In the genomic region with DNA sequence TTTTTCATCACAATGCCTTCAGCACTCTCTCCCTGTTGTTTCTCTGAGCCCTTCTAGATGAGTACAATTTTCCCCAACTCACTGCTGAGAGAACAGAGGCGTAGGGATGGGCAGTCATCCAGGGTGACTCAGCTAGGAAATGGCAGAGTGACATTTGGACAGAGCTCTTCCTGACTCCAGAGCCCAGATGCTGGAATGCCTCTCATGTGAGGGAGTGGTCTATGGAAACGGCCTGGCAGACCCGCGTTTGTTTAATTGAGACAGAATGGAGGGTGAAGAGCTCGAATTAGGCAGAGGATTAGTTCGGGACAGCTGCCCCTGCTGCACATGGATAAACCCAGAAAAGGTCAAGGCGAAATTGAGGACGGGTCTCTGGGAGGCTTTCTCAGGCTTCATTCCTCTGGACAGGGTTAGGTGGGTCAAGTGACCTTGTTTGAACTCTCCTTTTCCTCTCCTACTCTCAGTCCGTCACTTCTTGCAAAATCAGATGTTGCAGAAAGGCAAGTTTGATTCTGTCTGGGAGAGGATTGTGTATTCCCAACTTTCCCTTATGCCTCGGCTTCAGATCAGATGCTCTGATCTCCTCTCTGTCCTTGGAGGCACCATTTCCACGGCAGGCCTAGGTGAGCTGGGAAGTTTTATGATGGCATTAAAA, we compare ENCODE assay signal across 8 cellular contexts. TPM values are rescaled to one million over a fixed set of nuclear protein-coding genes. Genes with fewer than 3 reads are reported as not detected.
DNase-seq lines count a peak whose midpoint lies in the region; ATAC-seq and TF ChIP-seq lines count a peak whose summit lies in the region.

No MANE protein-coding gene starts in this region.

- WGBS in esophagus muscularis mucosa = 38% methylated on average over 11 of the region's 11 CpGs

- CTCF ChIA-PET in activated CD4-positive, alpha-beta T cell treated with anti-CD3 and anti-CD28 coated beads, Interleukin-2, amount 10 ng/mL, durations not matched to agents 7 days and 5 days (lab: Charles Lee) = interaction anchor here (1.5 kb wide), 1 partner anchor 19 kb away, joined by 3 read pairs; no protein-coding TSS in a partner anchor

- POLR2A ChIA-PET in activated CD4-positive, alpha-beta T cell treated with anti-CD3 and anti-CD28 coated beads, Interleukin-2, amount 10 ng/mL, durations not matched to agents 7 days and 5 days (lab: Charles Lee) = no interaction called here

- intact Hi-C loops in esophagus muscularis mucosa (cut with DNase I) = no loop called here

- H2AFZ ChIP-seq in GM23338 = no peak overlapping the region

- no peaks in the 10 kb centered on the region for H3K79me2 ChIP-seq in GM23338 (replicated peaks; ENCODE audit: insufficient read depth)

- H3K9me3 ChIP-seq in esophagus muscularis mucosa = no peaks in the 10 kb centered on the region

- no peaks in the 10 kb centered on the region for H3K9me2 ChIP-seq in GM23338 (ENCODE audit: insufficient read depth)

- no peak for TF ChIP-seq EP300 in esophagus muscularis mucosa (IDR thresholded peaks at IDR 0.05)

- H3K27ac Mint-ChIP-seq in activated CD4-positive, alpha-beta T cell treated with anti-CD3 and anti-CD28 coated beads, Interleukin-2, amount 10 ng/mL, durations not matched to agents 7 days and 5 days = no peak overlapping the region
- H3K27ac Mint-ChIP-seq in GM23338 = no peak overlapping the region

- no peaks in the 10 kb centered on the region for H3F3A ChIP-seq in GM23338 (replicated peaks; ENCODE audit: low read depth)

- TF ChIP-seq POLR2A in esophagus muscularis mucosa (IDR thresholded peaks at IDR 0.05; ENCODE audit: low read depth) = no peak

- H3K27me3 ChIP-seq in esophagus muscularis mucosa = no peaks in the 10 kb centered on the region
- no peaks in the 10 kb centered on the region for H3K27me3 ChIP-seq in GM23338 (ENCODE audit: insufficient read depth)

- H3K36me3 ChIP-seq in esophagus muscularis mucosa (no peaks in the 10 kb centered on the region), GM23338 (ENCODE audit: insufficient read depth) (no peaks in the 10 kb centered on the region)

- H3K27ac ChIP-seq in esophagus muscularis mucosa (replicated peaks in 1 of 4) = peak overlapping the region; percentile 46 to 63 (median 55)
- no peak overlapping the region for H3K27ac ChIP-seq in GM23338 (ENCODE audit: low read depth)

- TF ChIP-seq CTCF in AG10803 (conservative IDR thresholded peaks at IDR 0.05; ENCODE audit: low read length) = no peak
- TF ChIP-seq CTCF in esophagus muscularis mucosa (IDR thresholded peaks at IDR 0.05) = no peak
- TF ChIP-seq CTCF in GM23338 (conservative IDR thresholded peaks at IDR 0.05; ENCODE audit: low read depth in 2 of 2) = no peak

- H3K4me2 ChIP-seq in GM23338 = no peak overlapping the region

- no peak overlapping the region for H3K4me3 Mint-ChIP-seq in activated CD4-positive, alpha-beta T cell treated with anti-CD3 and anti-CD28 coated beads, Interleukin-2, amount 10 ng/mL, durations not matched to agents 7 days and 5 days
- no peak overlapping the region for H3K4me3 Mint-ChIP-seq in GM23338

- peaks cover 5 to 22% (median 18%) of the 10 kb centered on the region in 4 donors for H3K4me1 ChIP-seq in esophagus muscularis mucosa
- peaks cover 6% of the 10 kb centered on the region for H3K4me1 ChIP-seq in GM23338 (ENCODE audit: insufficient read depth)

- H3K4me3 ChIP-seq in AG10803 (ENCODE audit: low read length) (no peak overlapping the region), esophagus muscularis mucosa (peak overlapping the region in 1 of 4 donors; percentile 18), GM23338 (no peak overlapping the region)

- H3K27me3 Mint-ChIP-seq in activated CD4-positive, alpha-beta T cell treated with anti-CD3 and anti-CD28 coated beads, Interleukin-2, amount 10 ng/mL, durations not matched to agents 7 days and 5 days = peaks cover 59% of the 10 kb centered on the region
- no peaks in the 10 kb centered on the region for H3K27me3 Mint-ChIP-seq in GM23338 (ENCODE audit: insufficient read depth, low read depth, poor library complexity)

- no peaks in the 10 kb centered on the region for H3K36me3 Mint-ChIP-seq in activated CD4-positive, alpha-beta T cell treated with anti-CD3 and anti-CD28 coated beads, Interleukin-2, amount 10 ng/mL, durations not matched to agents 7 days and 5 days (ENCODE audit: low read depth)
- no peaks in the 10 kb centered on the region for H3K36me3 Mint-ChIP-seq in GM23338 (ENCODE audit: low read depth)

- ATAC-seq in GM21367 (IDR thresholded peaks at IDR 0.05; ENCODE audit: unreplicated experiment) (no peak), GM23338 (no peak; the same call in 2 of the 3 replicates)

- peak; percentile 79 for DNase-seq in AG10803 (ENCODE audit: low read depth)
- peak; percentile 78 for DNase-seq in NCI-H524 treated with DMSO at 0.1 percent for 48 hours (lab: John Stamatoyannopoulos, UW)
- DNase-seq in esophagus muscularis mucosa (ENCODE audit: extremely low spot score) = peak; percentile 94
- DNase-seq in middle frontal gyrus (ENCODE audit: extremely low spot score, low spot score) = peak; percentile 25
- DNase-seq in activated CD4-positive, alpha-beta T cell treated with anti-CD3 and anti-CD28 coated beads, Interleukin-2, amount 10 ng/mL, durations not matched to agents 7 days and 5 days = no peak
- no peak for DNase-seq in GM23338 (ENCODE audit: low spot score)
- DNase-seq in T-helper 2 cell = no peak

- no peaks in the 10 kb centered on the region for H3K9me3 Mint-ChIP-seq in activated CD4-positive, alpha-beta T cell treated with anti-CD3 and anti-CD28 coated beads, Interleukin-2, amount 10 ng/mL, durations not matched to agents 7 days and 5 days
- H3K9me3 Mint-ChIP-seq in GM23338 = no peaks in the 10 kb centered on the region

- H4K20me1 ChIP-seq in GM23338 (replicated peaks; ENCODE audit: insufficient read depth) = no peaks in the 10 kb centered on the region

- H3K4me1 Mint-ChIP-seq in activated CD4-positive, alpha-beta T cell treated with anti-CD3 and anti-CD28 coated beads, Interleukin-2, amount 10 ng/mL, durations not matched to agents 7 days and 5 days = peaks cover 10% of the 10 kb centered on the region
- H3K4me1 Mint-ChIP-seq in GM23338 = peaks cover 11% of the 10 kb centered on the region

TF ChIP-seq in GM23338, 12 proteins besides CTCF, POLR2A, EP300 and RAD21 (continues in another document):
- TF ChIP-seq, protein P1, sequence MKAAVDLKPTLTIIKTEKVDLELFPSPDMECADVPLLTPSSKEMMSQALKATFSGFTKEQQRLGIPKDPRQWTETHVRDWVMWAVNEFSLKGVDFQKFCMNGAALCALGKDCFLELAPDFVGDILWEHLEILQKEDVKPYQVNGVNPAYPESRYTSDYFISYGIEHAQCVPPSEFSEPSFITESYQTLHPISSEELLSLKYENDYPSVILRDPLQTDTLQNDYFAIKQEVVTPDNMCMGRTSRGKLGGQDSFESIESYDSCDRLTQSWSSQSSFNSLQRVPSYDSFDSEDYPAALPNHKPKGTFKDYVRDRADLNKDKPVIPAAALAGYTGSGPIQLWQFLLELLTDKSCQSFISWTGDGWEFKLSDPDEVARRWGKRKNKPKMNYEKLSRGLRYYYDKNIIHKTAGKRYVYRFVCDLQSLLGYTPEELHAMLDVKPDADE (IDR thresholded peaks at IDR 0.05) = no peak
- TF ChIP-seq STAT1 (IDR thresholded peaks at IDR 0.05; ENCODE audit: unreplicated experiment) (no peak), ZNF114 (CRISPR knock-in tag; IDR thresholded peaks at IDR 0.05) (no peak), CREB1 (CRISPR knock-in tag; IDR thresholded peaks at IDR 0.05; ENCODE audit: low read depth) (no peak), NANOG (IDR thresholded peaks at IDR 0.05; ENCODE audit: borderline replicate concordance) (no peak), JUNB (IDR thresholded peaks at IDR 0.05; ENCODE audit: unreplicated experiment) (no peak), EZH2 (IDR thresholded peaks at IDR 0.05; ENCODE audit: low read depth, unreplicated experiment) (no peak), POLR2AphosphoS5 (IDR thresholded peaks at IDR 0.05; ENCODE audit: low read depth) (no peak)

RNA-seq across cellular contexts. Expression of gene LMO2, which starts 7.6 kb away (rescaled TPM):
- total RNA-seq in esophagus muscularis mucosa = 10 to 100 TPM; 13.3 to 20.2 (median 15.5) TPM
- not detected for total RNA-seq in activated CD4-positive, alpha-beta T cell treated with anti-CD3 and anti-CD28 coated beads, Interleukin-2, amount 10 ng/mL, durations not matched to agents 7 days and 5 days
- total RNA-seq in GM23338 (2014; rRNA removed; shearing (Covaris generic)) = 3.1 and 3.9 TPM in 2 replicates
- polyA plus RNA-seq in GM23338 (2016; fragmentation: Nextera tagmentation; extraction: Ambion mirVana) = 1.4 and 2.7 TPM in 2 replicates

Comparison
In these comparisons a context has a peak if more than half of its experiments do, and no peak if none do; other contexts are left out.
1. DNase-seq: peak in AG10803 (single experiment), NCI-H524 treated with DMSO at 0.1 percent for 48 hours (single experiment), esophagus muscularis mucosa (single experiment) and middle frontal gyrus (single experiment); none in activated CD4-positive, alpha-beta T cell treated with anti-CD3 and anti-CD28 coated beads, Interleukin-2, amount 10 ng/mL, durations not matched to agents 7 days and 5 days (single experiment), GM23338 (single experiment) and T-helper 2 cell (0 of 5).